1 cellular context compared by ENCODE assay signal in the genomic region with DNA sequence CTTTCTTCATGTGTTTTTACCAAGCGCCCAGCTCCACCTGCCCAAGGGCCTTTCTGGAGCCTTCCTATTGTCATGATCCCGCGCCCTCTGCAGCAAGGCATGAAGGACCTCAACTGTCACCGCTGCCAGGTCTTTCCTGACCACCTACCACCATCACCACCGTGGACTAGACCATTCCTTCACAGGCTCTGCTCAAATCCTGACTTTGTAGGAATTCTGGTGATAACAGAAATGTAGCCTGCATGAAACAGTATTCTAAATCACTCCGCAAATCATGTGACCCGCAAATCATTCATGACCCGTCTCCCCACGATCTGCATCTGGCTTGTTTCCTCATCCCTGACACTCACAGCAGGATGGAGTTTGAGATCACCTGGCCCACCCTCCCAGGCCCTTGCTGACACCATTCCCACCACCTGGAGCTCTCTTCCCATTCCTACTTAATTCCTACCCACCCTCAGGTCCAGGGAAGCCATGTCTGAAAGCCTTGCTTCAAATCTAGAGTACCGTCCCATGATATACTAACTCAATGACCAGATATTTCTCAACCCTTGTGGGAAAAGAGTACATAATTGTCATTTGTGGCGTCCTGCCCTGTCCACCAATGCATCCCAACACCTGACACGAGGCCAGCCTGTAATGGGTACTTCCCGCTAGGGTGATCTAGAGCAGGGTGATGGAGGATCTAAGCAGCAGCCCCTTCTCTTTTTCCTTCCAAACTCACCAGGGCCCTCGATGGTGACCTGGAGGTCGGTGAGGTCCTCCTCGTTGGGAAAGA.
A peak's percentile ranks its signal among the peaks of the same experiment; 100 is the strongest.
TF ChIP-seq lines count a peak whose summit lies in the region.

No MANE protein-coding gene starts in this region.

TF ChIP-seq in K562, 482 proteins besides CTCF, POLR2A, EP300 and RAD21 (continued from another document):
- TF ChIP-seq, protein P1, sequence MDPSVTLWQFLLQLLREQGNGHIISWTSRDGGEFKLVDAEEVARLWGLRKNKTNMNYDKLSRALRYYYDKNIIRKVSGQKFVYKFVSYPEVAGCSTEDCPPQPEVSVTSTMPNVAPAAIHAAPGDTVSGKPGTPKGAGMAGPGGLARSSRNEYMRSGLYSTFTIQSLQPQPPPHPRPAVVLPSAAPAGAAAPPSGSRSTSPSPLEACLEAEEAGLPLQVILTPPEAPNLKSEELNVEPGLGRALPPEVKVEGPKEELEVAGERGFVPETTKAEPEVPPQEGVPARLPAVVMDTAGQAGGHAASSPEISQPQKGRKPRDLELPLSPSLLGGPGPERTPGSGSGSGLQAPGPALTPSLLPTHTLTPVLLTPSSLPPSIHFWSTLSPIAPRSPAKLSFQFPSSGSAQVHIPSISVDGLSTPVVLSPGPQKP (CRISPR knock-in tag; IDR thresholded peaks at IDR 0.05): no peak
- no peak for TF ChIP-seq GTF2A2 (tag; IDR thresholded peaks at IDR 0.05)
- TF ChIP-seq GABPA (tag; conservative IDR thresholded peaks at IDR 0.05; ENCODE audit: low read depth): no peak
- 0 out of 2 replicates have a peak, but pooled peaks have one; percentile 29 for TF ChIP-seq HNRNPUL1 (IDR thresholded peaks at IDR 0.05; ENCODE audit: low read length)
- TF ChIP-seq BHLHE40 (IDR thresholded peaks at IDR 0.05; ENCODE audit: low read length): no peak
- TF ChIP-seq POLR2AphosphoS2 (IDR thresholded peaks at IDR 0.05; ENCODE audit: low read length): peak; percentile 76; the same call in 1 of the 2 replicates
- TF ChIP-seq DACH1 (IDR thresholded peaks at IDR 0.05; ENCODE audit: partially characterized antibody): no peak
- no peak for TF ChIP-seq ADNP (tag; IDR thresholded peaks at IDR 0.05)
